In genomic region chr14:34710006-34710405, GRCh38 we compare ENCODE assay signal across 1 cellular context.
TF ChIP-seq lines count a peak whose summit lies in the region.

No MANE protein-coding gene starts in this region.

TF ChIP-seq in IMR-90, 13 proteins besides CTCF, POLR2A, EP300 and RAD21 (continued from another document):
- no peak for TF ChIP-seq USF2 (IDR thresholded peaks at IDR 0.05; ENCODE audit: low read depth, low read length)
